Comparison of ENCODE assay signal across 1 cellular context in the genomic region with DNA sequence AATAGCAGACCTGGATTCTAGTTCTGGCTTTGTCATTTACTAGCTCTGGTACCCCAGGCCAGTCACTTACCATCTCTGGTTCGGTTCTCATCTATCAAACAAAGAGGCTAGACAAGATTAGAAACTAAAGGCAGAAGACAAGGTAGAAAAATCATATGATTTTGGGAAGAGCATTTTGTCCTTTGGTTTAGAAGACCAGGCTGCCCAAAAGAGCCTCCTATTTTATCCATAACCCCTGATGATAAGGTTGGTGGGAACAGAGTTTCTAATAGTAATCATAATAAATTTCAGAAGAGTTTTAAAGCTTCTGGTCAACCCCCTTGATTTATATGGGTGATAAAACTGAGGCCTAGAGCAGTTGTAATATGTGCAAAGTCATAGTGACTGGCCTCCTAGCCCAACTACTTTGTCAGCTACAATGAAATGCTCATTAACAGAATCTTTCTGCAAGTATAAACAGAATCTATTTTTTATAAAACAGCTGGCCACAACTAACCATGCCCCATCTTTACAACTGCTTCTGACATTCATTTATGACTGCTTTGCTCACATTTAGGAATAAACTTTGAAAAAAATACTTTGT.
TF ChIP-seq lines count a peak whose summit lies in the region.

No MANE protein-coding gene starts in this region.

TF ChIP-seq in A549, 52 proteins besides CTCF, POLR2A, EP300 and RAD21:
- TF ChIP-seq FOXS1 (CRISPR knock-in tag; IDR thresholded peaks at IDR 0.05) (no peak), MAFK (IDR thresholded peaks at IDR 0.05; ENCODE audit: partially characterized antibody) (peak; percentile 19), CBX8 (IDR thresholded peaks at IDR 0.05) (no peak), NFE2L2 (conservative IDR thresholded peaks at IDR 0.05; ENCODE audit: low read length) (peak; percentile 71), ZC3H11A (IDR thresholded peaks at IDR 0.05) (no peak)
- TF ChIP-seq, protein P1, sequence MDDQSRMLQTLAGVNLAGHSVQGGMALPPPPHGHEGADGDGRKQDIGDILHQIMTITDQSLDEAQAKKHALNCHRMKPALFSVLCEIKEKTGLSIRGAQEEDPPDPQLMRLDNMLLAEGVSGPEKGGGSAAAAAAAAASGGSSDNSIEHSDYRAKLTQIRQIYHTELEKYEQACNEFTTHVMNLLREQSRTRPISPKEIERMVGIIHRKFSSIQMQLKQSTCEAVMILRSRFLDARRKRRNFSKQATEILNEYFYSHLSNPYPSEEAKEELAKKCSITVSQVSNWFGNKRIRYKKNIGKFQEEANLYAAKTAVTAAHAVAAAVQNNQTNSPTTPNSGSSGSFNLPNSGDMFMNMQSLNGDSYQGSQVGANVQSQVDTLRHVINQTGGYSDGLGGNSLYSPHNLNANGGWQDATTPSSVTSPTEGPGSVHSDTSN (IDR thresholded peaks at IDR 0.05): no peak
